ENCODE assay signal across 14 cellular contexts in the genomic region with DNA sequence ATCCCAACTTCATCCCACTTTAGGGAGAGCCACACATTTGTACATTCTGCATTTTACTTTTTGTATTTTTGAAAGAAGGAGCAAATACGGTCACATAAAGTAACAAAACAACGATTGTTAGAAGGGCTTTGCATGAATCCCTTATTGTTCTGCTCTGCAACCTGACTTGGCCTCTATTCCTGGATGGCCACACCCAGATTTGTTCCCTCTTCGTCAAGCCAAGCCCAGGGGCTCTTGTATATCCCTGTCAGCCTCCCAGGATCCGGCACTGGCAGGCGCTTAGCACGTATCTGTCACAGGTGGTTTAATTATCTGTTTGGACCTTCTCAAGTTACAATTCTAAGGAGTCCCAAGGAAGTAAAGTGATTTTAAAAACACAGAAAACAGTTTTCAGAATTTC. TPM values are rescaled to one million over a fixed set of nuclear protein-coding genes. Genes with fewer than 3 reads are reported as not detected.
DNase-seq lines count a peak whose midpoint lies in the region; ATAC-seq and TF ChIP-seq lines count a peak whose summit lies in the region.
"Had no signal": no experiment of that assay in that cellular context is flagged by ENCODE, and none has a peak within 500 bp of the region (broad histone marks: within the 10 kb centered on the region; RNA-seq: fewer than 3 reads in every experiment).

No MANE protein-coding gene starts in this region.

- no peak for TF ChIP-seq EP300 in suprapubic skin (IDR thresholded peaks at IDR 0.05)

- H3K4me3 ChIP-seq in left lung (no peak overlapping the region), suprapubic skin (no peak overlapping the region)

- WGBS in suprapubic skin = 35% methylated on average over 6 of the region's 6 CpGs

- H3K36me3 ChIP-seq in left lung (no peaks in the 10 kb centered on the region), suprapubic skin (no peaks in the 10 kb centered on the region)

- H3K27me3 Mint-ChIP-seq in stimulated activated naive B cell treated with anti-CD40 and anti-IgM and Interleukin-4, amounts not matched to agents 10 μg/mL and 1 μg/mL and 100 μg/mL, for 72 hours = peaks cover 30 to 41% of the 10 kb centered on the region in 2 donors

- H3K4me1 Mint-ChIP-seq in stimulated activated naive B cell treated with anti-CD40 and anti-IgM and Interleukin-4, amounts not matched to agents 10 μg/mL and 1 μg/mL and 100 μg/mL, for 72 hours = peaks cover 29 to 48% of the 10 kb centered on the region in 2 donors

- ATAC-seq in left lung = peak; percentile 90
- ATAC-seq in stimulated activated naive B cell treated with anti-CD40 and anti-IgM and Interleukin-4, amounts not matched to agents 10 μg/mL and 1 μg/mL and 100 μg/mL, for 72 hours (replicated peaks) = no peak

- peaks cover 10 to 31% of the 10 kb centered on the region in 2 donors for H3K4me1 ChIP-seq in left lung
- peaks cover 54% of the 10 kb centered on the region for H3K4me1 ChIP-seq in suprapubic skin

- H3K9me3 Mint-ChIP-seq in stimulated activated naive B cell treated with anti-CD40 and anti-IgM and Interleukin-4, amounts not matched to agents 10 μg/mL and 1 μg/mL and 100 μg/mL, for 72 hours = peaks cover 18 to 25% of the 10 kb centered on the region in 2 donors

- peaks cover 5 to 31% of the 10 kb centered on the region in 2 donors for H3K36me3 Mint-ChIP-seq in stimulated activated naive B cell treated with anti-CD40 and anti-IgM and Interleukin-4, amounts not matched to agents 10 μg/mL and 1 μg/mL and 100 μg/mL, for 72 hours

- TF ChIP-seq CTCF in left lung (IDR thresholded peaks at IDR 0.05) (no peak), suprapubic skin (IDR thresholded peaks at IDR 0.05) (no peak)

- no peak overlapping the region for H3K4me3 Mint-ChIP-seq in stimulated activated naive B cell treated with anti-CD40 and anti-IgM and Interleukin-4, amounts not matched to agents 10 μg/mL and 1 μg/mL and 100 μg/mL, for 72 hours

- DNase-seq in NCI-H2107 treated with DMSO at 0.1 percent for 48 hours (lab: John Stamatoyannopoulos, UW; ENCODE audit: unreplicated experiment) = peak; percentile 47
- peak; percentile 43 for DNase-seq in amniotic epithelial cell (ENCODE audit: low read depth)
- DNase-seq in left lung = peak in 1 of 2 donors; percentile 35
- peak; percentile 65 to 81 for DNase-seq in suprapubic skin (ENCODE audit: low spot score in 2 of 2)
- DNase-seq in HuH-7.5 (ENCODE audit: low spot score) = no peak
- DNase-seq in Kasumi-1 (lab: John Stamatoyannopoulos, UW) = no peak
- DNase-seq in stimulated activated naive B cell treated with anti-CD40 and anti-IgM and Interleukin-4, amounts not matched to agents 10 μg/mL and 1 μg/mL and 100 μg/mL, for 72 hours = no peak
- DNase-seq: activated gamma-delta T cell; EL; NCI-H510A treated with DMSO at 0.1 percent for 48 hours; stimulated activated CD4-positive, alpha-beta T cell treated with anti-CD3 and anti-CD28 coated beads, Interleukin-15, amount 100 ng/mL, for 24 hours; stimulated activated naive CD8-positive, alpha-beta T cell treated with anti-CD3 and anti-CD28 coated beads, Interleukin-15, amount 100 ng/mL, for 72 hours had no signal

- H3K9me3 ChIP-seq in left lung (peaks cover 0 to 17% of the 10 kb centered on the region in 2 donors), suprapubic skin (peaks cover 16% of the 10 kb centered on the region)

- no peaks in the 10 kb centered on the region for H3K27me3 ChIP-seq in left lung
- no peaks in the 10 kb centered on the region for H3K27me3 ChIP-seq in suprapubic skin

- no peak overlapping the region for H3K27ac Mint-ChIP-seq in stimulated activated naive B cell treated with anti-CD40 and anti-IgM and Interleukin-4, amounts not matched to agents 10 μg/mL and 1 μg/mL and 100 μg/mL, for 72 hours
- H3K27ac Mint-ChIP-seq: stimulated activated naive CD8-positive, alpha-beta T cell treated with anti-CD3 and anti-CD28 coated beads, Interleukin-15, amount 100 ng/mL, for 72 hours had no signal

- no peak for TF ChIP-seq POLR2A in suprapubic skin (IDR thresholded peaks at IDR 0.05)

- H3K27ac ChIP-seq in left lung (peak overlapping the region in 1 of 2 donors; percentile 45), suprapubic skin (peak overlapping the region; percentile 87)
- H3K27ac ChIP-seq: HL-60 had no signal

- intact Hi-C loops in left lung (cut with DNase I) = no loop called here

RNA-seq across cellular contexts. Expression of a gene that starts 28.0 kb away (rescaled TPM):
- total RNA-seq in left lung (not detected), suprapubic skin (not detected)
- total RNA-seq: T-helper 2 cell treated with Interferon-gamma antibody and Interleukin-4, amounts not matched to agents 100 ng/mL and 5 ng/mL, for 36 hours had no signal

Comparison
In these comparisons a context has a peak if more than half of its experiments do, and no peak if none do; other contexts are left out.
1. DNase-seq: peak in NCI-H2107 treated with DMSO at 0.1 percent for 48 hours (single experiment), amniotic epithelial cell (single experiment) and suprapubic skin (2 of 2); none in HuH-7.5 (single experiment), Kasumi-1 (0 of 2) and stimulated activated naive B cell treated with anti-CD40 and anti-IgM and Interleukin-4, amounts not matched to agents 10 μg/mL and 1 μg/mL and 100 μg/mL, for 72 hours (single experiment).